In genomic region chr5:152736906-152737305, GRCh38 we compare ENCODE assay signal across 25 cellular contexts.
A peak's percentile ranks its signal among the peaks of the same experiment; 100 is the strongest.
DNase-seq lines count a peak whose midpoint lies in the region; ATAC-seq, FAIRE-seq and TF ChIP-seq lines count a peak whose summit lies in the region.
"Had no signal": no experiment of that assay in that cellular context is flagged by ENCODE, and none has a peak within 500 bp of the region (broad histone marks: within the 10 kb centered on the region; RNA-seq: fewer than 3 reads in every experiment).

No MANE protein-coding gene starts in this region.

- no peak overlapping the region for H3K23ac ChIP-seq in mesendoderm (ENCODE audit: low read length)

- no peak overlapping the region for H3K4me2 ChIP-seq in mesendoderm (ENCODE audit: low read length)
- H3K4me2 ChIP-seq: GM23338 had no signal

- H2BK5ac ChIP-seq in mesendoderm (ENCODE audit: low read length) = no peak overlapping the region

- WGBS in mesendoderm (ENCODE audit: extremely low coverage, insufficient coverage, low lambda C conversion rate) = no CpG with 5 or more reads among the region's 4 CpGs

- H2BK120ac ChIP-seq in mesendoderm (ENCODE audit: low read depth, low read length) = no peak overlapping the region

- TF ChIP-seq CTCF in bronchial epithelial cell (IDR thresholded peaks at IDR 0.05; ENCODE audit: insufficient read depth, low read length, severe bottlenecking) = no peak

- H3K79me1 ChIP-seq in mesendoderm (ENCODE audit: low read length) = no peaks in the 10 kb centered on the region

- no peak for TF ChIP-seq POLR2A in GM18505 (IDR thresholded peaks at IDR 0.05; ENCODE audit: borderline replicate concordance, extremely low read depth, insufficient read depth, insufficient read length)

- no peak for FAIRE-seq in bronchial epithelial cell (lab: Jason Lieb, UNC)
- FAIRE-seq: GM12892 had no signal

- H3K56ac ChIP-seq in mesendoderm (ENCODE audit: low read length) = no peak overlapping the region

- H4K5ac ChIP-seq in mesendoderm (ENCODE audit: low read length) = no peak overlapping the region

- H2BK15ac ChIP-seq in mesendoderm (replicated peaks; ENCODE audit: low read depth) = no peak overlapping the region

- H3K4me3 ChIP-seq in bronchial epithelial cell (ENCODE audit: low read depth, low read length) (no peak overlapping the region), mesendoderm (ENCODE audit: low read length) (no peak overlapping the region)
- H3K4me3 ChIP-seq: GM23338, HAP-1, SK-N-MC had no signal

- H3K27ac ChIP-seq in mesendoderm (ENCODE audit: low read depth, low read length) = no peak overlapping the region
- H3K27ac ChIP-seq: C4-2B, SK-N-MC had no signal

- H3K27me3 ChIP-seq in bronchial epithelial cell (ENCODE audit: control insufficient read depth, insufficient read depth, low read length) = no peaks in the 10 kb centered on the region
- H3K27me3 ChIP-seq in mesendoderm (ENCODE audit: insufficient read depth, low read length, poor library complexity) = no peaks in the 10 kb centered on the region

- no peaks in the 10 kb centered on the region for H3K79me2 ChIP-seq in mesendoderm (ENCODE audit: control insufficient read depth, insufficient read depth, low read length)

- H4K8ac ChIP-seq in mesendoderm (ENCODE audit: low read depth, low read length) = no peak overlapping the region

- H3K4me1 ChIP-seq in mesendoderm (ENCODE audit: control insufficient read depth, low read depth, low read length) = no peaks in the 10 kb centered on the region
- H3K4me1 ChIP-seq: HAP-1 had no signal

- H3K36me3 ChIP-seq in bronchial epithelial cell (ENCODE audit: control insufficient read depth, insufficient read depth, low read length) = no peaks in the 10 kb centered on the region
- no peaks in the 10 kb centered on the region for H3K36me3 ChIP-seq in mesendoderm (ENCODE audit: control insufficient read depth, insufficient read depth, low read length)
- H3K36me3 ChIP-seq: HAP-1 had no signal

- ATAC-seq in GM18909 (IDR thresholded peaks at IDR 0.05; ENCODE audit: poor library complexity, unreplicated experiment) (no peak), GM19455 (IDR thresholded peaks at IDR 0.05; ENCODE audit: unreplicated experiment) (no peak), GM18505 (IDR thresholded peaks at IDR 0.05; ENCODE audit: unreplicated experiment) (no peak)
- ATAC-seq: CD8-positive, alpha-beta T cell; GM23338 had no signal

- no peak overlapping the region for H3K18ac ChIP-seq in mesendoderm (ENCODE audit: low read length)

- DNase-seq in HCEC 1CT (peak; percentile 42), M059J (ENCODE audit: low read depth) (peak; percentile 4), bronchial epithelial cell (ENCODE audit: low read depth) (peak; percentile 8), mesendoderm (peak; percentile 3)
- DNase-seq: CD8-positive, alpha-beta T cell; DMS 273 treated with DMSO at 0.1 percent for 48 hours; DND-41; IMR-90; KG1; MV-4-11; NCI-H1105; NCI-H1436 treated with DMSO at 0.1 percent for 48 hours; NCI-H2029; NCI-H446 treated with DMSO at 0.1 percent for 48 hours; NCI-H526; RPMI8226; SHP77 treated with DMSO at 0.1 percent for 48 hours had no signal

- H2AK5ac ChIP-seq in mesendoderm (ENCODE audit: low read length) = no peak overlapping the region

- no peak overlapping the region for H3K9ac ChIP-seq in mesendoderm (ENCODE audit: low read length)

- H3K4ac ChIP-seq in mesendoderm (ENCODE audit: low read depth, low read length) = no peak overlapping the region
